Comparison of ENCODE assay signal across 17 cellular contexts in the genomic region with DNA sequence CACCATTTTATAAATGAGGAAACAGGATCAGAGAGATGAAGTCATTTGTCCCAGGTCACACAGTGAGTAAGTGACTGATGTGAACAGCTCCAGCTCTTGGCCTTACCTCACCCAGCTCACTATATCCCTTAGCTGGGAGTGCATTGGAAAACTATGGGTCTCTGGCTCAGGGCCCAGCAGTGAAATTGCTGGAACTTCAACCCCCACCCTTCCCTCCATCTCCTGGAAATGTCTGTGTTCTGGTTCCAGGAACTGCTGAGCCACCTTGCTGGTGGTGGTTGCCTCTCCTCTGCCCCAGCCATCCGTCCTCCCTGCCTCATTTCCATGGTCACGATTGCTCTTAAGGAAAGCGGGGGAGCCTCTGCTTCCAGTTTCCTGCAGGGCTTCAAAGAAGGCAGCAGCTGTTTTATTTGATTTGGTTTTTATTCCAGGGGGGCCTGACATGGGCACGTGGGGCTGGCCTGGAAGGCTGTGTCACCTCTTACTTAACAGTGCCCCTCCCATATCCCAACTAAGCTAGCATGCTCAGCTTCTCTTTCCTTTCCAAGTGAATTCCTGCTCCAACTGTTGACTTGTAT. TPM values are rescaled to one million over a fixed set of nuclear protein-coding genes. Genes with fewer than 3 reads are reported as not detected.
DNase-seq lines count a peak whose midpoint lies in the region; ATAC-seq, FAIRE-seq and TF ChIP-seq lines count a peak whose summit lies in the region.
"Had no signal": no experiment of that assay in that cellular context is flagged by ENCODE, and none has a peak within 500 bp of the region (broad histone marks: within the 10 kb centered on the region; RNA-seq: fewer than 3 reads in every experiment).

No MANE protein-coding gene starts in this region.

- no peaks in the 10 kb centered on the region for H3K9me3 Mint-ChIP-seq in MCF 10A (ENCODE audit: unreplicated experiment)
- H3K9me3 Mint-ChIP-seq in stimulated activated naive B cell treated with anti-CD40 and anti-IgM and Interleukin-4, amounts not matched to agents 10 μg/mL and 1 μg/mL and 100 μg/mL, for 72 hours, result peaks cover 4% of the 10 kb centered on the region in 2 donors
- H3K9me3 Mint-ChIP-seq: activated CD4-positive, alpha-beta memory T cell treated with anti-CD3 and anti-CD28 coated beads, Interleukin-2, amount 10 ng/mL, durations not matched to agents 7 days and 5 days; CD8-positive, alpha-beta T cell; type B pancreatic cell had no signal

- no peak for TF ChIP-seq CTCF in MCF 10A (IDR thresholded peaks at IDR 0.05; ENCODE audit: unreplicated experiment)
- no peak for TF ChIP-seq CTCF in mammary epithelial cell (conservative IDR thresholded peaks at IDR 0.05 in 1 of 2, IDR thresholded peaks at IDR 0.05 in 1 of 2; ENCODE audit: extremely low read depth in 1 of 2, insufficient read depth in 1 of 2, low read depth in 1 of 2, low read length in 2 of 2)
- TF ChIP-seq CTCF in HepG2 (CRISPR knock-in tag; IDR thresholded peaks at IDR 0.05), result no peak
- TF ChIP-seq CTCF in PC-3 (conservative IDR thresholded peaks at IDR 0.05; ENCODE audit: low read depth, low read length), result no peak
- TF ChIP-seq CTCF in WERI-Rb-1 (IDR thresholded peaks at IDR 0.05; ENCODE audit: low read depth, low read length), result no peak

- no peak for TF ChIP-seq POLR2A in HepG2 (IDR thresholded peaks at IDR 0.05; ENCODE audit: insufficient read depth in 1 of 2, low read depth in 2 of 2, low read length in 2 of 2)

- H3K9me2 ChIP-seq in PC-3 (replicated peaks; ENCODE audit: low read length), result no peaks in the 10 kb centered on the region

- H3K27ac ChIP-seq in mammary epithelial cell (ENCODE audit: insufficient read depth, low read depth, low read length) (no peak overlapping the region), HepG2 (ENCODE audit: extremely low read length, insufficient read depth, low read length) (no peak overlapping the region), PC-3 (ENCODE audit: low read length) (no peak overlapping the region), WERI-Rb-1 (no peak overlapping the region)
- H3K27ac ChIP-seq: SK-N-MC had no signal

- intact Hi-C loops in MCF 10A (cut with micrococcal nuclease) (no loop called here), mammary epithelial cell (cut with micrococcal nuclease) (no loop called here), HepG2 (cut with micrococcal nuclease; ENCODE audit: unreplicated experiment) (no loop called here), PC-3 (cut with micrococcal nuclease) (no loop called here)

- H3K9ac ChIP-seq in mammary epithelial cell (ENCODE audit: insufficient read depth, low read length) (no peak overlapping the region), HepG2 (ENCODE audit: insufficient read depth, low read depth, low read length) (no peak overlapping the region), PC-3 (ENCODE audit: low read length) (no peak overlapping the region)

- H3K4me3 ChIP-seq in mammary epithelial cell (replicated peaks in 1 of 3; ENCODE audit: insufficient read depth in 1 of 3, low read depth in 2 of 3, low read length in 3 of 3) (no peak overlapping the region), HepG2 (replicated peaks in 1 of 3; ENCODE audit: insufficient read depth in 1 of 3, low read depth in 2 of 3, low read length in 3 of 3) (no peak overlapping the region), PC-3 (ENCODE audit: low read length) (no peak overlapping the region), WERI-Rb-1 (ENCODE audit: low read depth, low read length) (no peak overlapping the region)
- H3K4me3 ChIP-seq: SK-N-MC had no signal

- BruUV-seq in MCF 10A (replicated peaks; lab: Mats Ljungman, UMichigan) (no TSS peak), mammary epithelial cell (replicated peaks; lab: Mats Ljungman, UMichigan) (no TSS peak), HepG2 (replicated peaks; lab: Mats Ljungman, UMichigan) (no TSS peak), PC-3 (replicated peaks; lab: Mats Ljungman, UMichigan) (no TSS peak)

- 69% methylated on average over 4 of the region's 4 CpGs for WGBS in mammary epithelial cell (ENCODE audit: low coverage, missing lambda C conversion rate)
- WGBS in HepG2 (ENCODE audit: low lambda C conversion rate), result 22% methylated on average over 4 of the region's 4 CpGs

- DNase-seq in MCF 10A (ENCODE audit: unreplicated experiment), result peak; percentile 15
- no peak for DNase-seq in mammary epithelial cell
- DNase-seq in HepG2 (ENCODE audit: low spot score), result no peak
- no peak for DNase-seq in PC-3
- no peak for DNase-seq in stimulated activated naive B cell treated with anti-CD40 and anti-IgM and Interleukin-4, amounts not matched to agents 10 μg/mL and 1 μg/mL and 100 μg/mL, for 72 hours
- no peak for DNase-seq in WERI-Rb-1
- DNase-seq: activated CD4-positive, alpha-beta memory T cell treated with anti-CD3 and anti-CD28 coated beads, Interleukin-2, amount 10 ng/mL, durations not matched to agents 7 days and 5 days; CD8-positive, alpha-beta T cell; effector CD8-positive, alpha-beta T cell; NCI-H1092; stimulated activated CD4-positive, alpha-beta T cell treated with anti-CD3 and anti-CD28 coated beads, Interleukin-2, amount 100 ng/mL, for 48 hours had no signal

- no peaks in the 10 kb centered on the region for H3K4me1 ChIP-seq in mammary epithelial cell (ENCODE audit: insufficient read depth, low read length)
- peaks cover 24% of the 10 kb centered on the region for H3K4me1 ChIP-seq in HepG2 (ENCODE audit: insufficient read depth, low read length)
- H3K4me1 ChIP-seq in PC-3 (ENCODE audit: insufficient read depth, low read length), result no peaks in the 10 kb centered on the region

- H4K20me1 ChIP-seq in mammary epithelial cell (ENCODE audit: insufficient read depth, low read length) (no peaks in the 10 kb centered on the region), HepG2 (ENCODE audit: insufficient read depth, low read length) (no peaks in the 10 kb centered on the region), PC-3 (ENCODE audit: low read length) (no peaks in the 10 kb centered on the region)

- H3K27me3 ChIP-seq in mammary epithelial cell (ENCODE audit: insufficient read depth, low read length) (no peaks in the 10 kb centered on the region), HepG2 (ENCODE audit: control insufficient read depth in 1 of 2, insufficient read depth in 2 of 2, low read length in 2 of 2) (no peaks in the 10 kb centered on the region), PC-3 (ENCODE audit: low read length) (no peaks in the 10 kb centered on the region), WERI-Rb-1 (ENCODE audit: insufficient read depth, low read depth, severe bottlenecking) (no peaks in the 10 kb centered on the region)

- peaks cover 5% of the 10 kb centered on the region for H3K4me1 Mint-ChIP-seq in MCF 10A (ENCODE audit: insufficient read depth, unreplicated experiment)
- H3K4me1 Mint-ChIP-seq in stimulated activated naive B cell treated with anti-CD40 and anti-IgM and Interleukin-4, amounts not matched to agents 10 μg/mL and 1 μg/mL and 100 μg/mL, for 72 hours, result no peaks in the 10 kb centered on the region

- FAIRE-seq in HepG2 (lab: Jason Lieb, UNC), result no peak
- FAIRE-seq: A204.1, GM12892 had no signal

- no peaks in the 10 kb centered on the region for H3K27me3 Mint-ChIP-seq in MCF 10A (ENCODE audit: insufficient read depth, unreplicated experiment)
- H3K27me3 Mint-ChIP-seq in stimulated activated naive B cell treated with anti-CD40 and anti-IgM and Interleukin-4, amounts not matched to agents 10 μg/mL and 1 μg/mL and 100 μg/mL, for 72 hours, result no peaks in the 10 kb centered on the region

- no peaks in the 10 kb centered on the region for H3K9me3 ChIP-seq in mammary epithelial cell (replicated peaks; ENCODE audit: insufficient read depth, low read length)
- H3K9me3 ChIP-seq in HepG2 (ENCODE audit: low read length), result no peaks in the 10 kb centered on the region
- H3K9me3 ChIP-seq in PC-3 (ENCODE audit: low read length), result no peaks in the 10 kb centered on the region
- H3K9me3 ChIP-seq in WERI-Rb-1 (ENCODE audit: severe bottlenecking), result no peaks in the 10 kb centered on the region

- in situ Hi-C loops in mammary epithelial cell (cut with MboI; ENCODE audit: low sequenced_read_pairs in 2 of 2) (no loop called here), HepG2 (cut with HindIII; ENCODE audit: extremely low pct_ligation_motif_present, low pct_unique_long_range_greater_than_20kb) (no loop called here)

- POLR2A ChIA-PET in MCF 10A (lab: Yijun Ruan, JAX) (no interaction called here), HepG2 (lab: Yijun Ruan, JAX) (interaction anchor here (0.7 kb wide), 1 partner anchor 62 kb away, joined by 3 read pairs; no protein-coding TSS in a partner anchor), PC-3 (lab: Charles Lee; ENCODE audit: unreplicated experiment) (no interaction called here)

- no peak overlapping the region for H2AFZ ChIP-seq in mammary epithelial cell (ENCODE audit: low read depth, low read length)
- H2AFZ ChIP-seq in HepG2 (ENCODE audit: low read length), result no peak overlapping the region
- H2AFZ ChIP-seq in PC-3 (ENCODE audit: low read length), result no peak overlapping the region

- H3K4me3 Mint-ChIP-seq in MCF 10A (ENCODE audit: unreplicated experiment), result no peak overlapping the region
- no peak overlapping the region for H3K4me3 Mint-ChIP-seq in stimulated activated naive B cell treated with anti-CD40 and anti-IgM and Interleukin-4, amounts not matched to agents 10 μg/mL and 1 μg/mL and 100 μg/mL, for 72 hours
- H3K4me3 Mint-ChIP-seq: activated CD4-positive, alpha-beta memory T cell treated with anti-CD3 and anti-CD28 coated beads, Interleukin-2, amount 10 ng/mL, durations not matched to agents 7 days and 5 days; CD8-positive, alpha-beta T cell; type B pancreatic cell had no signal

- H3K79me2 ChIP-seq in mammary epithelial cell (ENCODE audit: insufficient read depth, low read length) (no peaks in the 10 kb centered on the region), HepG2 (ENCODE audit: insufficient read depth, low read length) (no peaks in the 10 kb centered on the region), PC-3 (ENCODE audit: low read length) (no peaks in the 10 kb centered on the region)

- dilution Hi-C loops in mammary epithelial cell (cut with HindIII; ENCODE audit: low sequenced_read_pairs), result no loop called here

- no peak overlapping the region for H3K27ac Mint-ChIP-seq in MCF 10A (ENCODE audit: low read depth, unreplicated experiment)
- H3K27ac Mint-ChIP-seq in stimulated activated naive B cell treated with anti-CD40 and anti-IgM and Interleukin-4, amounts not matched to agents 10 μg/mL and 1 μg/mL and 100 μg/mL, for 72 hours, result no peak overlapping the region
- H3K27ac Mint-ChIP-seq: activated CD4-positive, alpha-beta memory T cell treated with anti-CD3 and anti-CD28 coated beads, Interleukin-2, amount 10 ng/mL, durations not matched to agents 7 days and 5 days; CD8-positive, alpha-beta T cell; type B pancreatic cell had no signal

- ATAC-seq in esophagus mucosa (peak; percentile 48), HepG2 (peak; percentile 36; the same call in 2 of the 3 replicates), PC-3 (no peak), HG03378 (IDR thresholded peaks at IDR 0.05; ENCODE audit: unreplicated experiment) (no peak)
- ATAC-seq in stimulated activated naive B cell treated with anti-CD40 and anti-IgM and Interleukin-4, amounts not matched to agents 10 μg/mL and 1 μg/mL and 100 μg/mL, for 72 hours (replicated peaks), result no peak
- ATAC-seq: CD8-positive, alpha-beta T cell had no signal

- no peak for TF ChIP-seq EP300 in HepG2 (IDR thresholded peaks at IDR 0.05; ENCODE audit: low read depth in 2 of 2, low read length in 2 of 2)
- no peak for TF ChIP-seq EP300 in HepG2 (CRISPR knock-in tag; IDR thresholded peaks at IDR 0.05; ENCODE audit: borderline replicate concordance)

- no peaks in the 10 kb centered on the region for H3F3A ChIP-seq in PC-3 (ENCODE audit: low read length, unreplicated experiment)

- no peak for TF ChIP-seq RAD21 in HepG2 (CRISPR knock-in tag; IDR thresholded peaks at IDR 0.05)

- H3K4me2 ChIP-seq in mammary epithelial cell (ENCODE audit: insufficient read depth, low read depth, low read length) (no peak overlapping the region), HepG2 (ENCODE audit: low read depth, low read length) (peak overlapping the region; percentile 55), PC-3 (ENCODE audit: low read length) (no peak overlapping the region)

- no peaks in the 10 kb centered on the region for H3K36me3 Mint-ChIP-seq in MCF 10A (ENCODE audit: insufficient read depth, unreplicated experiment)
- H3K36me3 Mint-ChIP-seq in stimulated activated naive B cell treated with anti-CD40 and anti-IgM and Interleukin-4, amounts not matched to agents 10 μg/mL and 1 μg/mL and 100 μg/mL, for 72 hours, result no peaks in the 10 kb centered on the region
- H3K36me3 Mint-ChIP-seq: CD8-positive, alpha-beta T cell; type B pancreatic cell had no signal

- H3K36me3 ChIP-seq in mammary epithelial cell (ENCODE audit: insufficient read depth, low read length), result no peaks in the 10 kb centered on the region
- no peaks in the 10 kb centered on the region for H3K36me3 ChIP-seq in HepG2 (replicated peaks in 1 of 2; ENCODE audit: control insufficient read depth in 1 of 2, insufficient read depth in 2 of 2, low read length in 2 of 2)
- H3K36me3 ChIP-seq in PC-3 (ENCODE audit: low read depth, low read length), result no peaks in the 10 kb centered on the region
- H3K36me3 ChIP-seq in WERI-Rb-1, result no peaks in the 10 kb centered on the region

- CTCF ChIA-PET in MCF 10A (lab: Yijun Ruan, JAX) (interaction anchor here (0.6 kb wide), 1 partner anchor 75 kb away, joined by 4 read pairs; no protein-coding TSS in a partner anchor), mammary epithelial cell (lab: Charles Lee; ENCODE audit: low non-redundant PET) (no interaction called here), HepG2 (lab: Yijun Ruan, JAX; ENCODE audit: low intra/inter-chr PET ratio, low total read pairs) (no interaction called here), PC-3 (lab: Charles Lee) (interaction anchor here (0.5 kb wide), 1 partner anchor 18 kb away, joined by 3 read pairs; no protein-coding TSS in a partner anchor)

RNA-seq across cellular contexts. Expression of a gene that starts 46.2 kb away (rescaled TPM):
- total RNA-seq in MCF 10A (2022) (37.5 and 48.4 TPM in 2 replicates), mammary epithelial cell (10 to 100 TPM; 21.3 to 32.9 TPM), esophagus mucosa (13.5 TPM), HepG2 (2016; rRNA removed; fragmentation: Illumina TruSeq; extraction: Trizol) (43.6 and 53.0 TPM in 2 replicates), PC-3 (2014; rRNA removed) (18.5 and 30.0 TPM in 2 replicates)
- polyA plus RNA-seq in mammary epithelial cell (19.4 TPM), HepG2 (2011; rRNA removed) (16.8 and 21.5 TPM in 2 replicates)
- 28.9 TPM for polyA minus RNA-seq in mammary epithelial cell
- 7.4 and 8.8 TPM in 2 replicates for total RNA-seq in HepG2 (2016; cell fraction: cytosol; rRNA removed; fragmentation: Illumina TruSeq; extraction: Trizol; ENCODE audit: low read depth)
- 43.7 and 51.2 TPM in 2 replicates for total RNA-seq in HepG2 (2016; cell fraction: insoluble cytoplasmic fraction; rRNA removed; fragmentation: Illumina TruSeq; extraction: Trizol)
- 10.1 and 11.1 TPM in 2 replicates for total RNA-seq in HepG2 (2016; cell fraction: membrane; rRNA removed; fragmentation: Illumina TruSeq; extraction: Trizol)
- 71.1 and 72.8 TPM in 2 replicates for total RNA-seq in HepG2 (2016; cell fraction: nucleus; rRNA removed; fragmentation: Illumina TruSeq; extraction: Trizol)
- polyA plus RNA-seq in HepG2 (2011; cell fraction: cytosol; rRNA removed), result 8.6 and 13.6 TPM in 2 replicates
- polyA plus RNA-seq in HepG2 (2011; cell fraction: nucleus; rRNA removed), result 17.7 and 23.0 TPM in 2 replicates
- polyA plus RNA-seq in HepG2 (2012), result 27.3 and 36.2 TPM in 2 replicates
- polyA plus RNA-seq in HepG2 (2016; cell fraction: cytosol; fragmentation: Illumina TruSeq; extraction: Trizol; ENCODE audit: low read depth), result 3.0 and 3.5 TPM in 2 replicates
- polyA plus RNA-seq in HepG2 (2016; cell fraction: insoluble cytoplasmic fraction; fragmentation: Illumina TruSeq; extraction: Trizol; ENCODE audit: low read depth), result 49.9 and 56.7 TPM in 2 replicates
- 6.4 and 6.9 TPM in 2 replicates for polyA plus RNA-seq in HepG2 (2016; cell fraction: membrane; fragmentation: Illumina TruSeq; extraction: Trizol; ENCODE audit: low read depth)
- polyA plus RNA-seq in HepG2 (2016; cell fraction: nucleus; fragmentation: Illumina TruSeq; extraction: Trizol; ENCODE audit: insufficient read depth, low read depth), result 52.1 and 58.8 TPM in 2 replicates
- polyA minus RNA-seq in HepG2 (2011; rRNA and poly(A)+ RNA removed; ENCODE audit: low replicate concordance), result 33.2 and 45.3 TPM in 2 replicates
- polyA minus RNA-seq in HepG2 (2011; cell fraction: cytosol; rRNA and poly(A)+ RNA removed), result 12.4 and 13.6 TPM in 2 replicates
- 158 and 171 TPM in 2 replicates for polyA minus RNA-seq in HepG2 (2011; cell fraction: nucleus; rRNA and poly(A)+ RNA removed)

RNA-seq across cellular contexts. Expression of a gene that starts 49.7 kb away (rescaled TPM):
- total RNA-seq in MCF 10A (2022) (51.4 and 53.7 TPM in 2 replicates), mammary epithelial cell (100 to 1,000 TPM in 1 of 2 donors, 10 to 100 TPM in 1; 56.7 to 217 TPM), esophagus mucosa (61.4 TPM), HepG2 (2016; rRNA removed; fragmentation: Illumina TruSeq; extraction: Trizol) (39.8 and 44.3 TPM in 2 replicates), PC-3 (2014; rRNA removed) (19.4 and 28.1 TPM in 2 replicates)
- polyA plus RNA-seq in mammary epithelial cell (26.3 TPM), HepG2 (2011; rRNA removed) (18.2 and 20.5 TPM in 2 replicates)
- polyA minus RNA-seq in mammary epithelial cell, result 133 TPM
- total RNA-seq in HepG2 (2016; cell fraction: cytosol; rRNA removed; fragmentation: Illumina TruSeq; extraction: Trizol; ENCODE audit: low read depth), result 246 and 276 TPM in 2 replicates
- total RNA-seq in HepG2 (2016; cell fraction: insoluble cytoplasmic fraction; rRNA removed; fragmentation: Illumina TruSeq; extraction: Trizol), result 37.6 and 42.6 TPM in 2 replicates
- 125 and 146 TPM in 2 replicates for total RNA-seq in HepG2 (2016; cell fraction: membrane; rRNA removed; fragmentation: Illumina TruSeq; extraction: Trizol)
- total RNA-seq in HepG2 (2016; cell fraction: nucleus; rRNA removed; fragmentation: Illumina TruSeq; extraction: Trizol), result 22.4 and 25.3 TPM in 2 replicates
- 9.4 and 14.2 TPM in 2 replicates for polyA plus RNA-seq in HepG2 (2011; cell fraction: cytosol; rRNA removed)
- 12.6 TPM in 2 replicates for polyA plus RNA-seq in HepG2 (2011; cell fraction: nucleus; rRNA removed)
- 14.7 and 16.7 TPM in 2 replicates for polyA plus RNA-seq in HepG2 (2012)
- 0.45 and 0.57 TPM in 2 replicates for polyA plus RNA-seq in HepG2 (2016; cell fraction: cytosol; fragmentation: Illumina TruSeq; extraction: Trizol; ENCODE audit: low read depth)
- 20.1 and 22.2 TPM in 2 replicates for polyA plus RNA-seq in HepG2 (2016; cell fraction: insoluble cytoplasmic fraction; fragmentation: Illumina TruSeq; extraction: Trizol; ENCODE audit: low read depth)
- 3.7 and 4.1 TPM in 2 replicates for polyA plus RNA-seq in HepG2 (2016; cell fraction: membrane; fragmentation: Illumina TruSeq; extraction: Trizol; ENCODE audit: low read depth)
- polyA plus RNA-seq in HepG2 (2016; cell fraction: nucleus; fragmentation: Illumina TruSeq; extraction: Trizol; ENCODE audit: insufficient read depth, low read depth), result 19.0 and 19.1 TPM in 2 replicates
- 44.7 and 93.7 TPM in 2 replicates for polyA minus RNA-seq in HepG2 (2011; rRNA and poly(A)+ RNA removed; ENCODE audit: low replicate concordance)
- 51.6 and 72.1 TPM in 2 replicates for polyA minus RNA-seq in HepG2 (2011; cell fraction: cytosol; rRNA and poly(A)+ RNA removed)
- polyA minus RNA-seq in HepG2 (2011; cell fraction: nucleus; rRNA and poly(A)+ RNA removed), result 40.9 and 51.1 TPM in 2 replicates

Comparison
In these comparisons a context has a peak if more than half of its experiments do, and no peak if none do; other contexts are left out.
1. CTCF ChIA-PET loops: an anchor here in MCF 10A (0.6 kb wide) and PC-3 (0.5 kb wide); none called in mammary epithelial cell and HepG2.
2. ATAC-seq: peak in esophagus mucosa (single experiment) and HepG2 (single experiment); none in PC-3 (single experiment), HG03378 (single experiment) and stimulated activated naive B cell treated with anti-CD40 and anti-IgM and Interleukin-4, amounts not matched to agents 10 μg/mL and 1 μg/mL and 100 μg/mL, for 72 hours (0 of 2).